25 cellular contexts compared by ENCODE assay signal in genomic region chr1:54853096-54853792, GRCh38. TPM values are rescaled to one million over a fixed set of nuclear protein-coding genes. Genes with fewer than 3 reads are reported as not detected.
DNase-seq lines count a peak whose midpoint lies in the region; ATAC-seq, FAIRE-seq and TF ChIP-seq lines count a peak whose summit lies in the region.
"Had no signal": no experiment of that assay in that cellular context is flagged by ENCODE, and none has a peak within 500 bp of the region (broad histone marks: within the 10 kb centered on the region; RNA-seq: fewer than 3 reads in every experiment).

No MANE protein-coding gene starts in this region.

- H3K4ac ChIP-seq in neuronal stem cell (ENCODE audit: low read length): no peak overlapping the region

- H3K79me2 ChIP-seq in HepG2 (ENCODE audit: insufficient read depth, low read length): peaks cover 13% of the 10 kb centered on the region

- TF ChIP-seq CTCF in RWPE1 (conservative IDR thresholded peaks at IDR 0.05; ENCODE audit: low read depth) (no peak), bronchial epithelial cell (IDR thresholded peaks at IDR 0.05; ENCODE audit: insufficient read depth, low read length, severe bottlenecking) (no peak), HepG2 (CRISPR knock-in tag; IDR thresholded peaks at IDR 0.05) (no peak)

- H3K4me3 ChIP-seq in bronchial epithelial cell (ENCODE audit: low read depth, low read length) (no peak overlapping the region), HepG2 (replicated peaks in 1 of 3; ENCODE audit: insufficient read depth in 1 of 3, low read depth in 2 of 3, low read length in 3 of 3) (no peak overlapping the region), neuronal stem cell (ENCODE audit: low read length in 2 of 2) (no peak overlapping the region)

- TF ChIP-seq POLR2A in HepG2 (IDR thresholded peaks at IDR 0.05; ENCODE audit: insufficient read depth in 1 of 2, low read depth in 2 of 2, low read length in 2 of 2): no peak; a peak in 1 of 4 replicates

- no peak for DNase-seq in RWPE1 (ENCODE audit: low spot score)
- no peak for DNase-seq in bronchial epithelial cell (ENCODE audit: low read depth)
- no peak for DNase-seq in HepG2 (ENCODE audit: low spot score)
- no peak for DNase-seq in neuronal stem cell (ENCODE audit: low spot score)
- DNase-seq in KBM-7: no peak
- DNase-seq in NCI-H510A treated with DMSO at 0.1 percent for 48 hours (lab: John Stamatoyannopoulos, UW): no peak
- no peak for DNase-seq in left cardiac atrium
- DNase-seq in 8988T: no peak
- DNase-seq: C1 segment of cervical spinal cord; Calu3; CD4-positive, alpha-beta memory T cell; COR-L47; DMS53; DMS79 treated with DMSO at 0.1 percent for 48 hours; GF-D8; GOT3; H7; HCEC 1CT had no signal

- no peak overlapping the region for H2AFZ ChIP-seq in HepG2 (ENCODE audit: low read length)
- H2AFZ ChIP-seq in neuronal stem cell (ENCODE audit: low read length): no peak overlapping the region

- peak; percentile 88 for FAIRE-seq in bronchial epithelial cell (lab: Jason Lieb, UNC)
- FAIRE-seq in HepG2 (lab: Jason Lieb, UNC): no peak
- FAIRE-seq: GM12891, GM18507 had no signal

- peaks cover 4% of the 10 kb centered on the region for H3K79me1 ChIP-seq in neuronal stem cell (ENCODE audit: low read depth, low read length)

- TF ChIP-seq RAD21 in HepG2 (CRISPR knock-in tag; IDR thresholded peaks at IDR 0.05): no peak

- CTCF ChIA-PET in RWPE1 (lab: Yijun Ruan, JAX) (no interaction called here), HepG2 (lab: Yijun Ruan, JAX; ENCODE audit: low intra/inter-chr PET ratio, low total read pairs) (no interaction called here)

- POLR2A ChIA-PET in RWPE1 (lab: Yijun Ruan, JAX; ENCODE audit: low non-redundant PET) (no interaction called here), HepG2 (lab: Yijun Ruan, JAX) (interaction anchor here (1.5 to 2.5 kb wide), 3 partner anchors 10 to 19 kb away, joined by 4 to 8 read pairs (median 6); no protein-coding TSS in a partner anchor)

- no peaks in the 10 kb centered on the region for H3K9me3 ChIP-seq in HepG2 (ENCODE audit: low read length)
- no peaks in the 10 kb centered on the region for H3K9me3 ChIP-seq in neuronal stem cell (replicated peaks in 1 of 2; ENCODE audit: control insufficient read depth in 2 of 2, insufficient read depth in 1 of 2, low read depth in 1 of 2, low read length in 2 of 2)

- H2BK12ac ChIP-seq in neuronal stem cell (ENCODE audit: low read length): no peak overlapping the region

- no peak overlapping the region for H3K18ac ChIP-seq in neuronal stem cell (ENCODE audit: low read length)

- H4K91ac ChIP-seq in neuronal stem cell (ENCODE audit: low read depth, low read length, poor library complexity): no peak overlapping the region

- H3K36me3 ChIP-seq in bronchial epithelial cell (ENCODE audit: control insufficient read depth, insufficient read depth, low read length) (peaks cover 59% of the 10 kb centered on the region), HepG2 (replicated peaks in 1 of 2; ENCODE audit: control insufficient read depth in 1 of 2, insufficient read depth in 2 of 2, low read length in 2 of 2) (peaks cover 68 to 88% of the 10 kb centered on the region in 2 experiments), neuronal stem cell (replicated peaks in 1 of 2; ENCODE audit: control insufficient read depth in 2 of 2, insufficient read depth in 2 of 2, low read length in 2 of 2) (peaks cover 78 to 98% of the 10 kb centered on the region in 2 donors)

- H3K27ac ChIP-seq in RWPE1 (peak overlapping the region; percentile 92), HepG2 (ENCODE audit: extremely low read length, insufficient read depth, low read length) (no peak overlapping the region), neuronal stem cell (replicated peaks; ENCODE audit: low read length) (no peak overlapping the region)

- no peak overlapping the region for H2BK5ac ChIP-seq in neuronal stem cell (ENCODE audit: low read length)

- H3K23ac ChIP-seq in neuronal stem cell (ENCODE audit: low read depth, low read length, poor library complexity): peak overlapping the region; percentile 23

- intact Hi-C loops in HepG2 (cut with micrococcal nuclease; ENCODE audit: unreplicated experiment): no loop called here
- intact Hi-C loops in left cardiac atrium (cut with DNase I): no loop called here

- ATAC-seq in HepG2 (peak; percentile 1; the same call in 1 of the 3 replicates), left cardiac atrium (no peak)

- H2BK15ac ChIP-seq in neuronal stem cell (ENCODE audit: low read length): no peak overlapping the region

- H3K9ac ChIP-seq in HepG2 (ENCODE audit: insufficient read depth, low read depth, low read length) (no peak overlapping the region), neuronal stem cell (ENCODE audit: low read depth, low read length, poor library complexity) (no peak overlapping the region)

- no peak overlapping the region for H2AK5ac ChIP-seq in neuronal stem cell (ENCODE audit: low read depth, low read length)

- WGBS in HepG2 (ENCODE audit: low lambda C conversion rate): 96% methylated on average over 7 of the region's 9 CpGs
- whole genome bisulfite sequencing in neuronal stem cell (ENCODE audit: extremely low coverage in 2 of 2, insufficient read length in 2 of 2, insufficient replicate concordance in 1 of 2), 2 donors: no CpG with 5 or more reads among the region's 9 CpGs

- no peak for TF ChIP-seq EP300 in HepG2 (IDR thresholded peaks at IDR 0.05; ENCODE audit: low read depth in 2 of 2, low read length in 2 of 2)
- TF ChIP-seq EP300 in HepG2 (CRISPR knock-in tag; IDR thresholded peaks at IDR 0.05; ENCODE audit: borderline replicate concordance): no peak

- H3K4me2 ChIP-seq in HepG2 (ENCODE audit: low read depth, low read length) (no peak overlapping the region), neuronal stem cell (ENCODE audit: insufficient read depth, low read length, poor library complexity, severe bottlenecking) (no peak overlapping the region)

- H3K14ac ChIP-seq in neuronal stem cell (ENCODE audit: low read length): no peak overlapping the region

- H4K8ac ChIP-seq in neuronal stem cell (ENCODE audit: low read depth, low read length): no peak overlapping the region

- H3K4me1 ChIP-seq in HepG2 (ENCODE audit: insufficient read depth, low read length): peaks cover 25% of the 10 kb centered on the region
- H3K4me1 ChIP-seq in neuronal stem cell (ENCODE audit: control insufficient read depth in 2 of 2, insufficient read depth in 1 of 2, low read depth in 1 of 2, low read length in 2 of 2): no peaks in the 10 kb centered on the region

- peaks cover 62% of the 10 kb centered on the region for H4K20me1 ChIP-seq in HepG2 (ENCODE audit: insufficient read depth, low read length)

- in situ Hi-C loops in HepG2 (cut with HindIII; ENCODE audit: extremely low pct_ligation_motif_present, low pct_unique_long_range_greater_than_20kb): no loop called here
- in situ Hi-C loops in KBM-7 (cut with MboI; ENCODE audit: low pct_unique_long_range_greater_than_20kb, low sequenced_read_pairs): no loop called here

- BruUV-seq in HepG2 (replicated peaks; lab: Mats Ljungman, UMichigan): no TSS peak

- H3K27me3 ChIP-seq in bronchial epithelial cell (ENCODE audit: control insufficient read depth, insufficient read depth, low read length) (no peaks in the 10 kb centered on the region), HepG2 (ENCODE audit: control insufficient read depth in 1 of 2, insufficient read depth in 2 of 2, low read length in 2 of 2) (no peaks in the 10 kb centered on the region), neuronal stem cell (ENCODE audit: control insufficient read depth in 3 of 3, insufficient read depth in 3 of 3, low read depth in 1 of 3, low read length in 3 of 3) (no peaks in the 10 kb centered on the region)

- H2BK120ac ChIP-seq in neuronal stem cell (ENCODE audit: low read depth, low read length): no peak overlapping the region

RNA-seq across cellular contexts. Expression of gene DHCR24, which starts 33.8 kb away (rescaled TPM):
- total RNA-seq in bronchial epithelial cell: 118 and 212 TPM in 2 replicates
- 250 and 448 TPM in 2 replicates for total RNA-seq in HepG2 (2016; rRNA removed; fragmentation: Illumina TruSeq; extraction: Trizol)
- total RNA-seq in HepG2 (2016; cell fraction: cytosol; rRNA removed; fragmentation: Illumina TruSeq; extraction: Trizol; ENCODE audit: low read depth): 49.9 and 51.0 TPM in 2 replicates
- total RNA-seq in HepG2 (2016; cell fraction: insoluble cytoplasmic fraction; rRNA removed; fragmentation: Illumina TruSeq; extraction: Trizol): 228 and 439 TPM in 2 replicates
- 153 and 157 TPM in 2 replicates for total RNA-seq in HepG2 (2016; cell fraction: membrane; rRNA removed; fragmentation: Illumina TruSeq; extraction: Trizol)
- total RNA-seq in HepG2 (2016; cell fraction: nucleus; rRNA removed; fragmentation: Illumina TruSeq; extraction: Trizol): 410 and 468 TPM in 2 replicates
- 374 and 484 TPM in 2 replicates for polyA plus RNA-seq in HepG2 (2011; rRNA removed)
- 348 and 453 TPM in 2 replicates for polyA plus RNA-seq in HepG2 (2011; cell fraction: cytosol; rRNA removed)
- polyA plus RNA-seq in HepG2 (2011; cell fraction: nucleus; rRNA removed): 376 and 486 TPM in 2 replicates
- 453 and 672 TPM in 2 replicates for polyA plus RNA-seq in HepG2 (2012)
- polyA plus RNA-seq in HepG2 (2016; cell fraction: cytosol; fragmentation: Illumina TruSeq; extraction: Trizol; ENCODE audit: low read depth): 36.9 and 39.3 TPM in 2 replicates
- 202 and 215 TPM in 2 replicates for polyA plus RNA-seq in HepG2 (2016; cell fraction: insoluble cytoplasmic fraction; fragmentation: Illumina TruSeq; extraction: Trizol; ENCODE audit: low read depth)
- polyA plus RNA-seq in HepG2 (2016; cell fraction: membrane; fragmentation: Illumina TruSeq; extraction: Trizol; ENCODE audit: low read depth): 86.7 and 89.8 TPM in 2 replicates
- 516 and 527 TPM in 2 replicates for polyA plus RNA-seq in HepG2 (2016; cell fraction: nucleus; fragmentation: Illumina TruSeq; extraction: Trizol; ENCODE audit: insufficient read depth, low read depth)
- 777 and 2,246 TPM in 2 replicates for polyA minus RNA-seq in HepG2 (2011; rRNA and poly(A)+ RNA removed; ENCODE audit: low replicate concordance)
- 316 and 502 TPM in 2 replicates for polyA minus RNA-seq in HepG2 (2011; cell fraction: cytosol; rRNA and poly(A)+ RNA removed)
- polyA minus RNA-seq in HepG2 (2011; cell fraction: nucleus; rRNA and poly(A)+ RNA removed): 197 and 218 TPM in 2 replicates
- 108 TPM for polyA plus RNA-seq in neuronal stem cell (2013, experiment 1 of 2)
- 107 TPM for polyA plus RNA-seq in neuronal stem cell (2013, experiment 2 of 2)
- 10 to 100 TPM; 54.7 to 55.4 TPM for total RNA-seq in left cardiac atrium

RNA-seq across cellular contexts. Expression of gene TTC22, which starts 52.1 kb away (rescaled TPM):
- 7.4 and 12.5 TPM in 2 replicates for total RNA-seq in bronchial epithelial cell
- not detected in 2 replicates for total RNA-seq in HepG2 (2016; rRNA removed; fragmentation: Illumina TruSeq; extraction: Trizol)
- total RNA-seq in HepG2 (2016; cell fraction: cytosol; rRNA removed; fragmentation: Illumina TruSeq; extraction: Trizol; ENCODE audit: low read depth): not detected in 2 replicates
- not detected in 2 replicates for total RNA-seq in HepG2 (2016; cell fraction: insoluble cytoplasmic fraction; rRNA removed; fragmentation: Illumina TruSeq; extraction: Trizol)
- total RNA-seq in HepG2 (2016; cell fraction: membrane; rRNA removed; fragmentation: Illumina TruSeq; extraction: Trizol): not detected in 2 replicates
- total RNA-seq in HepG2 (2016; cell fraction: nucleus; rRNA removed; fragmentation: Illumina TruSeq; extraction: Trizol): not detected in 2 replicates
- polyA plus RNA-seq in HepG2 (2011; rRNA removed): not detected in 2 replicates
- not detected in 2 replicates for polyA plus RNA-seq in HepG2 (2011; cell fraction: cytosol; rRNA removed)
- not detected in 2 replicates for polyA plus RNA-seq in HepG2 (2011; cell fraction: nucleus; rRNA removed)
- polyA plus RNA-seq in HepG2 (2012): not detected in 2 replicates
- polyA plus RNA-seq in HepG2 (2016; cell fraction: cytosol; fragmentation: Illumina TruSeq; extraction: Trizol; ENCODE audit: low read depth): not detected in 2 replicates
- not detected in 2 replicates for polyA plus RNA-seq in HepG2 (2016; cell fraction: insoluble cytoplasmic fraction; fragmentation: Illumina TruSeq; extraction: Trizol; ENCODE audit: low read depth)
- polyA plus RNA-seq in HepG2 (2016; cell fraction: membrane; fragmentation: Illumina TruSeq; extraction: Trizol; ENCODE audit: low read depth): not detected in 2 replicates
- polyA plus RNA-seq in HepG2 (2016; cell fraction: nucleus; fragmentation: Illumina TruSeq; extraction: Trizol; ENCODE audit: insufficient read depth, low read depth): not detected in 2 replicates
- polyA minus RNA-seq in HepG2 (2011; rRNA and poly(A)+ RNA removed; ENCODE audit: low replicate concordance): 0.05 TPM in 1 of 2 replicates, not detected in the other
- polyA minus RNA-seq in HepG2 (2011; cell fraction: cytosol; rRNA and poly(A)+ RNA removed): 1.1 TPM in 1 of 2 replicates, not detected in the other
- polyA minus RNA-seq in HepG2 (2011; cell fraction: nucleus; rRNA and poly(A)+ RNA removed): not detected in 2 replicates
- 0.07 TPM for polyA plus RNA-seq in neuronal stem cell (2013, experiment 1 of 2)
- polyA plus RNA-seq in neuronal stem cell (2013, experiment 2 of 2): 0.06 TPM
- total RNA-seq in left cardiac atrium: under 1 TPM; 0.31 to 0.47 TPM
- total RNA-seq: A172, A673, Daoy, G401 had no signal
- polyA plus RNA-seq: BJ had no signal
